In genomic region chr1:231021540-231022031, GRCh38 we compare ENCODE assay signal across 1 cellular context.
TF ChIP-seq lines count a peak whose summit lies in the region.

No MANE protein-coding gene starts in this region.

TF ChIP-seq in K562, 482 proteins besides CTCF, POLR2A, EP300 and RAD21:
- no peak for TF ChIP-seq ZNF431 (CRISPR knock-in tag; IDR thresholded peaks at IDR 0.05)
- no peak for TF ChIP-seq TAF1 (IDR thresholded peaks at IDR 0.05; ENCODE audit: control insufficient read depth, extremely low read depth, insufficient read depth, low read length, severe bottlenecking)
- no peak for TF ChIP-seq ZNF592 (IDR thresholded peaks at IDR 0.05)
- TF ChIP-seq SMARCB1 (IDR thresholded peaks at IDR 0.05; ENCODE audit: insufficient read length, low read depth) = no peak
- TF ChIP-seq, protein P1, sequence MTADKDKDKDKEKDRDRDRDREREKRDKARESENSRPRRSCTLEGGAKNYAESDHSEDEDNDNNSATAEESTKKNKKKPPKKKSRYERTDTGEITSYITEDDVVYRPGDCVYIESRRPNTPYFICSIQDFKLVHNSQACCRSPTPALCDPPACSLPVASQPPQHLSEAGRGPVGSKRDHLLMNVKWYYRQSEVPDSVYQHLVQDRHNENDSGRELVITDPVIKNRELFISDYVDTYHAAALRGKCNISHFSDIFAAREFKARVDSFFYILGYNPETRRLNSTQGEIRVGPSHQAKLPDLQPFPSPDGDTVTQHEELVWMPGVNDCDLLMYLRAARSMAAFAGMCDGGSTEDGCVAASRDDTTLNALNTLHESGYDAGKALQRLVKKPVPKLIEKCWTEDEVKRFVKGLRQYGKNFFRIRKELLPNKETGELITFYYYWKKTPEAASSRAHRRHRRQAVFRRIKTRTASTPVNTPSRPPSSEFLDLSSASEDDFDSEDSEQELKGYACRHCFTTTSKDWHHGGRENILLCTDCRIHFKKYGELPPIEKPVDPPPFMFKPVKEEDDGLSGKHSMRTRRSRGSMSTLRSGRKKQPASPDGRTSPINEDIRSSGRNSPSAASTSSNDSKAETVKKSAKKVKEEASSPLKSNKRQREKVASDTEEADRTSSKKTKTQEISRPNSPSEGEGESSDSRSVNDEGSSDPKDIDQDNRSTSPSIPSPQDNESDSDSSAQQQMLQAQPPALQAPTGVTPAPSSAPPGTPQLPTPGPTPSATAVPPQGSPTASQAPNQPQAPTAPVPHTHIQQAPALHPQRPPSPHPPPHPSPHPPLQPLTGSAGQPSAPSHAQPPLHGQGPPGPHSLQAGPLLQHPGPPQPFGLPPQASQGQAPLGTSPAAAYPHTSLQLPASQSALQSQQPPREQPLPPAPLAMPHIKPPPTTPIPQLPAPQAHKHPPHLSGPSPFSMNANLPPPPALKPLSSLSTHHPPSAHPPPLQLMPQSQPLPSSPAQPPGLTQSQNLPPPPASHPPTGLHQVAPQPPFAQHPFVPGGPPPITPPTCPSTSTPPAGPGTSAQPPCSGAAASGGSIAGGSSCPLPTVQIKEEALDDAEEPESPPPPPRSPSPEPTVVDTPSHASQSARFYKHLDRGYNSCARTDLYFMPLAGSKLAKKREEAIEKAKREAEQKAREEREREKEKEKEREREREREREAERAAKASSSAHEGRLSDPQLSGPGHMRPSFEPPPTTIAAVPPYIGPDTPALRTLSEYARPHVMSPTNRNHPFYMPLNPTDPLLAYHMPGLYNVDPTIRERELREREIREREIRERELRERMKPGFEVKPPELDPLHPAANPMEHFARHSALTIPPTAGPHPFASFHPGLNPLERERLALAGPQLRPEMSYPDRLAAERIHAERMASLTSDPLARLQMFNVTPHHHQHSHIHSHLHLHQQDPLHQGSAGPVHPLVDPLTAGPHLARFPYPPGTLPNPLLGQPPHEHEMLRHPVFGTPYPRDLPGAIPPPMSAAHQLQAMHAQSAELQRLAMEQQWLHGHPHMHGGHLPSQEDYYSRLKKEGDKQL (CRISPR knock-in tag; IDR thresholded peaks at IDR 0.05; ENCODE audit: borderline replicate concordance) = no peak
- no peak for TF ChIP-seq POLR3G (IDR thresholded peaks at IDR 0.05; ENCODE audit: extremely low read depth, insufficient read length, insufficient replicate concordance)
- peak; percentile 6; the same call in 1 of the 2 replicates for TF ChIP-seq POLR2G (IDR thresholded peaks at IDR 0.05; ENCODE audit: low read depth, low read length)
- 0 out of 2 replicates have a peak, but pooled peaks have one; percentile 37 for TF ChIP-seq SUPT5H (IDR thresholded peaks at IDR 0.05)
- no peak for TF ChIP-seq TRIM24 (IDR thresholded peaks at IDR 0.05)
- TF ChIP-seq HOXB6 (CRISPR knock-in tag; IDR thresholded peaks at IDR 0.05; ENCODE audit: borderline replicate concordance) = no peak
- TF ChIP-seq, protein P2, sequence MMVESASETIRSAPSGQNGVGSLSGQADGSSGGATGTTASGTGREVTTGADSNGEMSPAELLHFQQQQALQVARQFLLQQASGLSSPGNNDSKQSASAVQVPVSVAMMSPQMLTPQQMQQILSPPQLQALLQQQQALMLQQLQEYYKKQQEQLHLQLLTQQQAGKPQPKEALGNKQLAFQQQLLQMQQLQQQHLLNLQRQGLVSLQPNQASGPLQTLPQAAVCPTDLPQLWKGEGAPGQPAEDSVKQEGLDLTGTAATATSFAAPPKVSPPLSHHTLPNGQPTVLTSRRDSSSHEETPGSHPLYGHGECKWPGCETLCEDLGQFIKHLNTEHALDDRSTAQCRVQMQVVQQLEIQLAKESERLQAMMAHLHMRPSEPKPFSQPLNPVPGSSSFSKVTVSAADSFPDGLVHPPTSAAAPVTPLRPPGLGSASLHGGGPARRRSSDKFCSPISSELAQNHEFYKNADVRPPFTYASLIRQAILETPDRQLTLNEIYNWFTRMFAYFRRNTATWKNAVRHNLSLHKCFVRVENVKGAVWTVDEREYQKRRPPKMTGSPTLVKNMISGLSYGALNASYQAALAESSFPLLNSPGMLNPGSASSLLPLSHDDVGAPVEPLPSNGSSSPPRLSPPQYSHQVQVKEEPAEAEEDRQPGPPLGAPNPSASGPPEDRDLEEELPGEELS (CRISPR knock-in tag; IDR thresholded peaks at IDR 0.05; ENCODE audit: borderline replicate concordance) = no peak
- TF ChIP-seq CREBBP (IDR thresholded peaks at IDR 0.05; ENCODE audit: low read depth, low read length) = no peak
- no peak for TF ChIP-seq MAFG (tag; conservative IDR thresholded peaks at IDR 0.05)
TF ChIP-seq in K562: peak in this region for 2.
